ENCODE assay signal across 23 cellular contexts in the genomic region with DNA sequence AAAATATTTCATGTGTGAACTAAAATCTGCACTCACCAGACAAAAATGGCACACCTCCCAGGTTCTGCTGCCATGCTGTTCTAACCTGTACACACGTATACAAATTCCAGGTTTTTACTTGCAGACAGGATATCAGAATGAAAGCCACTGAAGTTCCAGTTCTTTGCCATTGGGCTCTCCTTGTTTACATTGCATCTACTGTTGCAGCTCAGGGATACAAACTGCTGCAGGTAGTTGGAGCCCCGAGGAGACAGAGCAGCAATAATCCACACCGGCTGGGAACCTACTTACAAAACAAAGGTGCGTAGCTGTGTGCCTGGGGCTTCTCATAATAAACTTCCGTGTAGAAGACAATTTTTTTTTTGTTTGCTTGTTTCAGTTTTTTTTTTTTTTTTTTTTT.
"Had no signal": no experiment of that assay in that cellular context is flagged by ENCODE, and none has a peak within 500 bp of the region (broad histone marks: within the 10 kb centered on the region; RNA-seq: fewer than 3 reads in every experiment).

No MANE protein-coding gene starts in this region.

- H3K4me3 ChIP-seq: colonic mucosa, hepatocyte, ovary, psoas muscle, tibial nerve had no signal

- H3K27ac ChIP-seq: brain microvascular endothelial cell, colonic mucosa, epithelial cell of prostate, hepatocyte, ovary, psoas muscle, tibial nerve had no signal

- H3K79me2 ChIP-seq: hepatocyte had no signal

- H3K36me3 ChIP-seq: brain microvascular endothelial cell, colonic mucosa, ovary, tibial nerve had no signal

- H3K4me3 Mint-ChIP-seq: activated naive CD4-positive, alpha-beta T cell treated with anti-CD3 and anti-CD28 coated beads, Interleukin-2, amount 10 ng/mL, durations not matched to agents 7 days and 5 days; activated naive CD8-positive, alpha-beta T cell treated with anti-CD3 and anti-CD28 coated beads, Interleukin-2, amount 50 U/mL, for 24 hours; activated T-cell treated with anti-CD3 and anti-CD28 coated beads, Interleukin-2, amount 50 U/mL, for 4 hours; endodermal cell; naive thymus-derived CD4-positive, alpha-beta T cell; stimulated activated naive CD8-positive, alpha-beta T cell treated with anti-CD3 and anti-CD28 coated beads, Interleukin-15, Interleukin-2, amounts not matched to agents 100 ng/mL and 50 ng/mL, for 24 hours had no signal

- H3K27ac Mint-ChIP-seq: activated naive CD4-positive, alpha-beta T cell treated with anti-CD3 and anti-CD28 coated beads, Interleukin-2, amount 10 ng/mL, durations not matched to agents 7 days and 5 days; activated naive CD8-positive, alpha-beta T cell treated with anti-CD3 and anti-CD28 coated beads, Interleukin-2, amount 50 U/mL, for 24 hours; endodermal cell; naive thymus-derived CD4-positive, alpha-beta T cell; stimulated activated naive CD8-positive, alpha-beta T cell treated with anti-CD3 and anti-CD28 coated beads, Interleukin-15, Interleukin-2, amounts not matched to agents 100 ng/mL and 50 ng/mL, for 24 hours had no signal

- ATAC-seq: activated naive CD8-positive, alpha-beta T cell treated with anti-CD3 and anti-CD28 coated beads, Interleukin-2, amount 50 U/mL, for 24 hours; activated T-cell treated with anti-CD3 and anti-CD28 coated beads, Interleukin-2, amount 50 U/mL, for 4 hours; left cardiac atrium; naive thymus-derived CD4-positive, alpha-beta T cell; psoas muscle; right cardiac atrium had no signal

- H3K4me1 Mint-ChIP-seq: activated naive CD4-positive, alpha-beta T cell treated with anti-CD3 and anti-CD28 coated beads, Interleukin-2, amount 10 ng/mL, durations not matched to agents 7 days and 5 days; activated naive CD8-positive, alpha-beta T cell treated with anti-CD3 and anti-CD28 coated beads, Interleukin-2, amount 50 U/mL, for 24 hours; naive thymus-derived CD4-positive, alpha-beta T cell had no signal

- H2AFZ ChIP-seq: hepatocyte had no signal

- H3K9me3 Mint-ChIP-seq: activated T-cell treated with anti-CD3 and anti-CD28 coated beads, Interleukin-2, amount 50 U/mL, for 4 hours; stimulated activated naive CD8-positive, alpha-beta T cell treated with anti-CD3 and anti-CD28 coated beads, Interleukin-15, Interleukin-2, amounts not matched to agents 100 ng/mL and 50 ng/mL, for 24 hours had no signal

- H3K4me1 ChIP-seq: colonic mucosa, psoas muscle, tibial nerve had no signal

- DNase-seq: activated CD4-positive, alpha-beta T cell treated with anti-CD3 and anti-CD28 coated beads, Interleukin-2, amount 50 U/mL, for 1 hour; activated CD4-positive, CD25-positive, alpha-beta regulatory T cell treated with anti-CD3 and anti-CD28 coated beads, Interleukin-2, amount 50 U/mL, for 72 hours; activated CD8-positive, alpha-beta memory T cell treated with anti-CD3 and anti-CD28 coated beads, Interleukin-2, amount 50 U/mL, for 4 hours; activated naive CD4-positive, alpha-beta T cell treated with anti-CD3 and anti-CD28 coated beads, Interleukin-2, amount 10 ng/mL, durations not matched to agents 7 days and 5 days; activated naive CD8-positive, alpha-beta T cell treated with anti-CD3 and anti-CD28 coated beads, Interleukin-2, amount 50 U/mL, for 24 hours; activated T-cell treated with anti-CD3 and anti-CD28 coated beads, Interleukin-2, amount 50 U/mL, for 4 hours; aorta; brain microvascular endothelial cell; central memory CD4-positive, alpha-beta T cell; colonic mucosa; endodermal cell; left cardiac atrium; mesendoderm; naive thymus-derived CD4-positive, alpha-beta T cell; ovary; psoas muscle; right cardiac atrium; stimulated activated CD4-positive, alpha-beta T cell treated with anti-CD3 and anti-CD28 coated beads, Interleukin-15, amount 100 ng/mL, for 24 hours; stimulated activated CD4-positive, alpha-beta T cell treated with anti-CD3 and anti-CD28 coated beads, Interleukin-2, amount 100 ng/mL, for 48 hours had no signal

- H3K27me3 ChIP-seq: brain microvascular endothelial cell, colonic mucosa, hepatocyte, ovary had no signal

- H3K36me3 Mint-ChIP-seq: activated naive CD4-positive, alpha-beta T cell treated with anti-CD3 and anti-CD28 coated beads, Interleukin-2, amount 10 ng/mL, durations not matched to agents 7 days and 5 days; naive thymus-derived CD4-positive, alpha-beta T cell had no signal

- H3K4me2 ChIP-seq: hepatocyte had no signal

- H3K9me3 ChIP-seq: colonic mucosa, ovary, psoas muscle had no signal
